In the genomic region with DNA sequence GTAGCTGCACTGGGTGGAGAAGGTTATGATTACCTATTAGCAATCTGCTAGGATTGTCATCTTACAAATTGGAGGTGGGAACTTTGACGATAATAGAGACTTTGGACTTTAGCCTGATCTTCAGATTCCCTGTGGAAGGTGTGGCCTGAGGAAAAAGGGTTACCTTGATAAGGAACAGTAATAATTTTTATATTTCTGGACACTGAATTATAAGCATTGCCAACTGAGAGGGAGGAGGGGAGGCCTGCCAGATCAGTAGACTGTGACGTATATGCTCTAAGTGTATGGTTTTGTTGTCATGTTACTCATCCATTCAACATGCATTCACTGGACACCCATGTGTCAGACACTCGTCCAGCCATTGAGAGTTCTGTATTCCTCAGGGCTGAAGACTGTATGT, we compare ENCODE assay signal across 13 cellular contexts.
"Had no signal": no experiment of that assay in that cellular context is flagged by ENCODE, and none has a peak within 500 bp of the region (broad histone marks: within the 10 kb centered on the region; RNA-seq: fewer than 3 reads in every experiment).

No MANE protein-coding gene starts in this region.

- ATAC-seq: activated CD4-positive, CD25-positive, alpha-beta regulatory T cell treated with anti-CD3 and anti-CD28 coated beads, Interleukin-2, amount 50 U/mL, for 24 hours; left cardiac atrium; stimulated activated naive CD8-positive, alpha-beta T cell treated with anti-CD3 and anti-CD28 coated beads, Interleukin-15, Interleukin-2, amounts not matched to agents 100 U/mL and 50 U/mL, for 24 hours; T-helper 17 cell had no signal

- DNase-seq: activated CD4-positive, alpha-beta T cell treated with anti-CD3 and anti-CD28 coated beads, Interleukin-2, amount 50 U/mL, for 4 hours; activated naive CD4-positive, alpha-beta T cell treated with anti-CD3 and anti-CD28 coated beads, Interleukin-2, amount 50 U/mL, for 16 hours; activated T-cell treated with anti-CD3 and anti-CD28 coated beads, Interleukin-2, amount 50 U/mL, for 1 hour; amniotic stem cell; immature natural killer cell; left cardiac atrium; sigmoid colon; stimulated activated CD4-positive, alpha-beta T cell treated with anti-CD3 and anti-CD28 coated beads, Interleukin-2, amount 100 ng/mL, for 48 hours; stimulated activated CD8-positive, alpha-beta memory T cell treated with anti-CD3 and anti-CD28 coated beads, Interleukin-4, amount 100 ng/mL, for 48 hours; stimulated activated naive CD8-positive, alpha-beta T cell treated with anti-CD3 and anti-CD28 coated beads, Interleukin-15, Interleukin-2, amounts not matched to agents 100 U/mL and 50 U/mL, for 24 hours; T-helper 17 cell had no signal

- H3K4me3 ChIP-seq: sigmoid colon had no signal

- H3K27me3 ChIP-seq: sigmoid colon had no signal

- H3K27ac ChIP-seq: epithelial cell of prostate, sigmoid colon had no signal

- H3K36me3 ChIP-seq: sigmoid colon had no signal

- H3K9me3 ChIP-seq: sigmoid colon had no signal
